ENCODE assay signal across 8 cellular contexts in the genomic region with DNA sequence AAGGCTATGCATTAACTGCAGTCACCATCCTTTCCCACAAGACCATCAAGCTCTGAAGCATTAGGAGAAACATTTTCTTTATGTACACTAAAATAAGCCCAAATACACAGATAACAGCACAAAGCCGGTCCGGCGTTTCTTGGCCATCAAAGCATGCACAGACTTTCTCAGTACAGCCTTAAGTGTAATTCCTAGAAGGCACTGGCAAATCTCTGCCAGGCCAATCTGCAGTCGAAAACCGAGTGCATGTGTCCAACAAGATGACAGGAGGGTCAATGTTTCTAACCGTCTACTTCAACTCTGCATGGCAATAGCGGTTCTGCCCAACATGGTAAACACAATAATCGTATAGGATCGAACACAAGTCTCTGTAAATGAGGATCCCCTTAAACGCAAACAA. TPM values are rescaled to one million over a fixed set of nuclear protein-coding genes. Genes with fewer than 3 reads are reported as not detected.
DNase-seq lines count a peak whose midpoint lies in the region; ATAC-seq and TF ChIP-seq lines count a peak whose summit lies in the region.

No MANE protein-coding gene starts in this region.

- no peaks in the 10 kb centered on the region for H3F3A ChIP-seq in neural cell (ENCODE audit: insufficient read depth, low read length, poor library complexity, severe bottlenecking)

- H3K9me3 ChIP-seq in Panc1 (ENCODE audit: control insufficient read depth, insufficient read depth, low read depth, low read length) (no peaks in the 10 kb centered on the region), neural cell (ENCODE audit: low read length) (no peaks in the 10 kb centered on the region)

- peaks cover 13% of the 10 kb centered on the region for H3K4me1 ChIP-seq in Panc1 (ENCODE audit: control insufficient read depth, insufficient read depth, low read length)

- H3K27me3 Mint-ChIP-seq in endothelial cell (ENCODE audit: unreplicated experiment), result peaks cover 16% of the 10 kb centered on the region

- CTCF ChIA-PET in Panc1 (lab: Charles Lee), result no interaction called here

- no peak overlapping the region for H2AFZ ChIP-seq in neural cell (ENCODE audit: low read depth, low read length)

- peak overlapping the region; percentile 87 for H3K9ac ChIP-seq in neural cell (ENCODE audit: low read length)

- peaks cover 22% of the 10 kb centered on the region for H3K79me2 ChIP-seq in neural cell (replicated peaks; ENCODE audit: insufficient read depth, low read length)

- intact Hi-C loops in Panc1 (cut with micrococcal nuclease; ENCODE audit: unreplicated experiment), result no loop called here

- H3K9me3 Mint-ChIP-seq in endothelial cell (ENCODE audit: unreplicated experiment), result no peaks in the 10 kb centered on the region

- H4K20me1 ChIP-seq in neural cell (ENCODE audit: insufficient read depth), result no peaks in the 10 kb centered on the region

- H3K4me3 Mint-ChIP-seq in endothelial cell (ENCODE audit: unreplicated experiment), result peak overlapping the region; percentile 98

- H3K36me3 ChIP-seq in GM06990 (ENCODE audit: control insufficient read depth, insufficient read depth, low read length) (no peaks in the 10 kb centered on the region), Panc1 (ENCODE audit: control insufficient read depth, insufficient read depth, low read length) (no peaks in the 10 kb centered on the region; the same call in 1 of the 2 replicates), neural cell (ENCODE audit: insufficient read depth, low read length) (no peaks in the 10 kb centered on the region)

- H3K27ac ChIP-seq in Panc1 (ENCODE audit: low read length), result peak overlapping the region; percentile 84
- no peak overlapping the region for H3K27ac ChIP-seq in neural cell (ENCODE audit: low read length)

- peak overlapping the region; percentile 97 for H3K27ac Mint-ChIP-seq in endothelial cell (ENCODE audit: unreplicated experiment)

- no peaks in the 10 kb centered on the region for H3K9me2 ChIP-seq in neural cell (ENCODE audit: insufficient read depth, low read length)

- H3K4me3 ChIP-seq in GM06990 (replicated peaks; ENCODE audit: low read depth, low read length), result peak overlapping the region; percentile 97
- H3K4me3 ChIP-seq in Panc1 (ENCODE audit: low read depth in 2 of 2, low read length in 2 of 2), result peak overlapping the region; percentile 80 to 85
- H3K4me3 ChIP-seq in neural cell (ENCODE audit: low read length), result peak overlapping the region; percentile 76

- POLR2A ChIA-PET in Panc1 (lab: Charles Lee), result no interaction called here

- no peaks in the 10 kb centered on the region for H3K36me3 Mint-ChIP-seq in endothelial cell (ENCODE audit: low read depth, unreplicated experiment)

- H3K4me2 ChIP-seq in neural cell (ENCODE audit: low read length), result peak overlapping the region; percentile 34

- ATAC-seq in Panc1 (no peak), HG03565 (IDR thresholded peaks at IDR 0.05; ENCODE audit: unreplicated experiment) (no peak), GM18861 (IDR thresholded peaks at IDR 0.05; ENCODE audit: unreplicated experiment) (no peak), GM21447 (IDR thresholded peaks at IDR 0.05; ENCODE audit: unreplicated experiment) (no peak)

- peaks cover 35% of the 10 kb centered on the region for H3K4me1 Mint-ChIP-seq in endothelial cell (ENCODE audit: unreplicated experiment)

- no peak for TF ChIP-seq CTCF in GM06990 (IDR thresholded peaks at IDR 0.05; ENCODE audit: insufficient read depth, low read length, poor library complexity, severe bottlenecking)
- no peak for TF ChIP-seq CTCF in Panc1 (IDR thresholded peaks at IDR 0.05)
- TF ChIP-seq CTCF in endothelial cell (IDR thresholded peaks at IDR 0.05; ENCODE audit: unreplicated experiment), result no peak
- no peak for TF ChIP-seq CTCF in neural cell (IDR thresholded peaks at IDR 0.05; ENCODE audit: poor library complexity, severe bottlenecking)

- no peak for TF ChIP-seq RAD21 in neural cell (conservative IDR thresholded peaks at IDR 0.05)

- in situ Hi-C loops in Panc1 (cut with HindIII; ENCODE audit: low pct_unique_long_range_greater_than_20kb, low sequenced_read_pairs), result no loop called here

- H3K27me3 ChIP-seq in GM06990 (replicated peaks; ENCODE audit: control insufficient read depth, insufficient read depth, low read length) (no peaks in the 10 kb centered on the region; the same call in 1 of the 2 replicates), Panc1 (ENCODE audit: control insufficient read depth, insufficient read depth, low read length) (no peaks in the 10 kb centered on the region), neural cell (ENCODE audit: insufficient read depth, low read depth, low read length) (peaks cover 13% of the 10 kb centered on the region)

- TF ChIP-seq EP300 in neural cell (conservative IDR thresholded peaks at IDR 0.05; ENCODE audit: poor library complexity, severe bottlenecking), result no peak

- no peak for DNase-seq in GM06990 (ENCODE audit: extremely low read depth, insufficient read length)
- no peak for DNase-seq in Panc1 (ENCODE audit: low read depth, low spot score)
- no peak for DNase-seq in endothelial cell (ENCODE audit: low spot score)
- DNase-seq in H4 (ENCODE audit: low spot score), result no peak

- BruUV-seq in Panc1 (replicated peaks; lab: Mats Ljungman, UMichigan), result no TSS peak

TF ChIP-seq in neural cell, 6 proteins besides CTCF, POLR2A, EP300 and RAD21:
- TF ChIP-seq POLR2AphosphoS5 (IDR thresholded peaks at IDR 0.05) (no peak), SMC3 (conservative IDR thresholded peaks at IDR 0.05; ENCODE audit: poor library complexity) (no peak), EZH2 (IDR thresholded peaks at IDR 0.05; ENCODE audit: borderline replicate concordance, insufficient read depth, low read length, poor library complexity, severe bottlenecking) (no peak)

RNA-seq across cellular contexts. Expression of a gene that starts 1.1 kb away (rescaled TPM):
- total RNA-seq in Panc1 (2021; ENCODE audit: unreplicated experiment) (16.5 TPM), endothelial cell (ENCODE audit: unreplicated experiment) (102 TPM)
- 4.9 TPM for polyA plus RNA-seq in Panc1 (2012; ENCODE audit: insufficient read length)
- polyA plus RNA-seq in neural cell, result 51.9 and 59.5 TPM in 2 replicates
- 89.8 and 108 TPM in 2 replicates for polyA minus RNA-seq in neural cell
- total RNA-seq in H4 (2014; rRNA removed; shearing (Covaris generic)), result 15.3 and 21.3 TPM in 2 replicates
